In genomic region chr3:119401502-119402440, GRCh38 we compare ENCODE assay signal across 12 cellular contexts.
DNase-seq lines count a peak whose midpoint lies in the region; ATAC-seq and TF ChIP-seq lines count a peak whose summit lies in the region.
"Had no signal": no experiment of that assay in that cellular context is flagged by ENCODE, and none has a peak within 500 bp of the region (broad histone marks: within the 10 kb centered on the region; RNA-seq: fewer than 3 reads in every experiment).

No MANE protein-coding gene starts in this region.

- no peak overlapping the region for H3K27ac ChIP-seq in ovary
- H3K27ac ChIP-seq: neutrophil had no signal

- no peak overlapping the region for H3K4me3 ChIP-seq in ovary

- no peaks in the 10 kb centered on the region for H3K9me3 ChIP-seq in ovary
- H3K9me3 ChIP-seq: neutrophil had no signal

- TF ChIP-seq CTCF in natural killer cell (IDR thresholded peaks at IDR 0.05) (no peak), ovary (IDR thresholded peaks at IDR 0.05) (no peak), mesothelial cell of epicardium (IDR thresholded peaks at IDR 0.05; ENCODE audit: unreplicated experiment) (no peak)

- TF ChIP-seq POLR2A in ovary (IDR thresholded peaks at IDR 0.05), result no peak

- no peak for DNase-seq in natural killer cell treated with Interleukin-12 subunit alpha and Interleukin-12 subunit beta and Interleukin-15 and Interleukin-18, amount 100 ng/mL, for 72 hours (ENCODE audit: low spot score)
- DNase-seq in natural killer cell (no peak), ovary (no peak), mesothelial cell of epicardium (ENCODE audit: low spot score in 2 of 2, unreplicated experiment in 2 of 2) (no peak)
- DNase-seq in activated CD8-positive, alpha-beta memory T cell treated with anti-CD3 and anti-CD28 coated beads, Interleukin-2, amount 50 U/mL, for 48 hours, result no peak
- DNase-seq: islet precursor cell, NCI-H69 had no signal

- no peak overlapping the region for H3K27ac Mint-ChIP-seq in natural killer cell treated with Interleukin-12 subunit alpha and Interleukin-12 subunit beta and Interleukin-15 and Interleukin-18, amount 100 ng/mL, for 72 hours
- no peak overlapping the region for H3K27ac Mint-ChIP-seq in natural killer cell
- peak overlapping the region; percentile 85 for H3K27ac Mint-ChIP-seq in stimulated activated memory B cell treated with anti-CD40 and anti-IgM and Interleukin-4, amounts not matched to agents 10 μg/mL and 1 μg/mL and 100 μg/mL, for 72 hours
- no peak overlapping the region for H3K27ac Mint-ChIP-seq in mesothelial cell of epicardium

- no peak for ATAC-seq in natural killer cell treated with Interleukin-12 subunit alpha and Interleukin-12 subunit beta and Interleukin-15 and Interleukin-18, amount 100 ng/mL, for 72 hours
- ATAC-seq in natural killer cell (no peak), HG02571 (IDR thresholded peaks at IDR 0.05; ENCODE audit: unreplicated experiment) (peak; percentile 70), HG03571 (IDR thresholded peaks at IDR 0.05; ENCODE audit: unreplicated experiment) (peak; percentile 24)
- ATAC-seq in stimulated activated memory B cell treated with anti-CD40 and anti-IgM and Interleukin-4, amounts not matched to agents 10 μg/mL and 1 μg/mL and 100 μg/mL, for 72 hours, result peak; percentile 50
- ATAC-seq: esophagus mucosa had no signal

- no peaks in the 10 kb centered on the region for H3K9me3 Mint-ChIP-seq in natural killer cell treated with Interleukin-12 subunit alpha and Interleukin-12 subunit beta and Interleukin-15 and Interleukin-18, amount 100 ng/mL, for 72 hours
- H3K9me3 Mint-ChIP-seq in natural killer cell (no peaks in the 10 kb centered on the region), mesothelial cell of epicardium (no peaks in the 10 kb centered on the region)
- no peaks in the 10 kb centered on the region for H3K9me3 Mint-ChIP-seq in stimulated activated memory B cell treated with anti-CD40 and anti-IgM and Interleukin-4, amounts not matched to agents 10 μg/mL and 1 μg/mL and 100 μg/mL, for 72 hours

- no peaks in the 10 kb centered on the region for H3K36me3 ChIP-seq in ovary
- H3K36me3 ChIP-seq: neutrophil had no signal

- H3K4me1 Mint-ChIP-seq in natural killer cell treated with Interleukin-12 subunit alpha and Interleukin-12 subunit beta and Interleukin-15 and Interleukin-18, amount 100 ng/mL, for 72 hours (ENCODE audit: low read depth in 2 of 2), result peaks cover 2 to 4% of the 10 kb centered on the region in 2 donors
- H3K4me1 Mint-ChIP-seq in natural killer cell, result peaks cover 0 to 5% of the 10 kb centered on the region in 2 donors
- peaks cover 14% of the 10 kb centered on the region for H3K4me1 Mint-ChIP-seq in stimulated activated memory B cell treated with anti-CD40 and anti-IgM and Interleukin-4, amounts not matched to agents 10 μg/mL and 1 μg/mL and 100 μg/mL, for 72 hours
- H3K4me1 Mint-ChIP-seq in mesothelial cell of epicardium, result peaks cover 4% of the 10 kb centered on the region

- H3K27me3 ChIP-seq in ovary, result no peaks in the 10 kb centered on the region
- H3K27me3 ChIP-seq: neutrophil had no signal

- no peak for TF ChIP-seq EP300 in ovary (IDR thresholded peaks at IDR 0.05)

- H3K27me3 Mint-ChIP-seq in natural killer cell treated with Interleukin-12 subunit alpha and Interleukin-12 subunit beta and Interleukin-15 and Interleukin-18, amount 100 ng/mL, for 72 hours, result no peaks in the 10 kb centered on the region
- H3K27me3 Mint-ChIP-seq in natural killer cell (ENCODE audit: low read depth in 2 of 2) (no peaks in the 10 kb centered on the region), mesothelial cell of epicardium (ENCODE audit: low read depth) (no peaks in the 10 kb centered on the region)
- H3K27me3 Mint-ChIP-seq in stimulated activated memory B cell treated with anti-CD40 and anti-IgM and Interleukin-4, amounts not matched to agents 10 μg/mL and 1 μg/mL and 100 μg/mL, for 72 hours, result no peaks in the 10 kb centered on the region

- peak overlapping the region; percentile 12 for H3K4me3 Mint-ChIP-seq in natural killer cell treated with Interleukin-12 subunit alpha and Interleukin-12 subunit beta and Interleukin-15 and Interleukin-18, amount 100 ng/mL, for 72 hours
- no peak overlapping the region for H3K4me3 Mint-ChIP-seq in natural killer cell
- peak overlapping the region; percentile 45 for H3K4me3 Mint-ChIP-seq in stimulated activated memory B cell treated with anti-CD40 and anti-IgM and Interleukin-4, amounts not matched to agents 10 μg/mL and 1 μg/mL and 100 μg/mL, for 72 hours
- no peak overlapping the region for H3K4me3 Mint-ChIP-seq in mesothelial cell of epicardium

- H3K36me3 Mint-ChIP-seq in natural killer cell treated with Interleukin-12 subunit alpha and Interleukin-12 subunit beta and Interleukin-15 and Interleukin-18, amount 100 ng/mL, for 72 hours, result peaks cover 9% of the 10 kb centered on the region
- no peaks in the 10 kb centered on the region for H3K36me3 Mint-ChIP-seq in natural killer cell
- peaks cover 57% of the 10 kb centered on the region for H3K36me3 Mint-ChIP-seq in stimulated activated memory B cell treated with anti-CD40 and anti-IgM and Interleukin-4, amounts not matched to agents 10 μg/mL and 1 μg/mL and 100 μg/mL, for 72 hours
- H3K36me3 Mint-ChIP-seq in mesothelial cell of epicardium, result peaks cover 4% of the 10 kb centered on the region

- WGBS in ovary, 3 donors, result 83 to 86% (median 84%) methylated on average over 36 of the region's 36 CpGs

- H3K4me1 ChIP-seq in ovary (ENCODE audit: insufficient read depth), result no peaks in the 10 kb centered on the region

- intact Hi-C loops in natural killer cell (cut with micrococcal nuclease), result no loop called here
- intact Hi-C loops in ovary (cut with DNase I), result no loop called here

Comparison
In these comparisons a context has a peak if more than half of its experiments do, and no peak if none do; other contexts are left out.
1. H3K4me3 Mint-ChIP-seq: peak in natural killer cell treated with Interleukin-12 subunit alpha and Interleukin-12 subunit beta and Interleukin-15 and Interleukin-18, amount 100 ng/mL, for 72 hours (single experiment) and stimulated activated memory B cell treated with anti-CD40 and anti-IgM and Interleukin-4, amounts not matched to agents 10 μg/mL and 1 μg/mL and 100 μg/mL, for 72 hours (single experiment); none in natural killer cell (single experiment) and mesothelial cell of epicardium (single experiment).
2. ATAC-seq: peak in HG02571 (single experiment), HG03571 (single experiment) and stimulated activated memory B cell treated with anti-CD40 and anti-IgM and Interleukin-4, amounts not matched to agents 10 μg/mL and 1 μg/mL and 100 μg/mL, for 72 hours (single experiment); none in natural killer cell treated with Interleukin-12 subunit alpha and Interleukin-12 subunit beta and Interleukin-15 and Interleukin-18, amount 100 ng/mL, for 72 hours (0 of 2) and natural killer cell (0 of 3).